Comparison of ENCODE assay signal across 8 cellular contexts in the genomic region with DNA sequence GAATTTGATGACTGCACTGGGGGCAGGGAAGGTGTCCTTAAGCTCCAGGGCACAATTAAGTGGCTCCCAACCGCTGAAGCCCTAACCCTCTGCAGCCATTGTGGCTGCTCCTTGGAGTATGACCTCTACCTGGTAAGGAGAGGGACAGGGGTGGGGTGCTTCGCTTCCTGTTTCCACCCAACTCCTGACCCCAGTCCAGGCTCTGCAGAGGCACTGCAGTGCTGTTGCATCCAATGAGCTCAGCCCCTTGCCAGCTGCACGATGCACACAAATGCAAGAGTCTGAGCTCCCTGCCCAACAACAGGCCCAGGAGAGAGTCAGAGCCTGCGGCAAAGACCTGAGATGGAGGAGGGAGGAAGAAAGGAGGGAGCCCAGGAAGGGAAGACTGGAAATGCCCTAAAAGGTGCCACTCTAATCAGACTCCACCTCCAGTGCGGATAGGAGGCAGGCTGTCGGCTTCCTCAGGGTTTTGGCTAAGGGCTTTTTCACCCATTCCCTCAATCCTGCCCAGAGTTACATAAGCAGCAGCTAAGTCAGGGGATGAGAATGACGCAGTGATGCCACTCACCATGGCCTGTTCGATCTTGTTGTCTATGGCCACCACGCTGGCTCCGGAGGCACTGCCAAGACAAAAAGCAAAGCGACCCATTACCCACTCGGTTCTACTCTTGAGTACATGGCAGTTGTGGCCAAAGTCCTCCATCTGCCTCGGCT.
DNase-seq lines count a peak whose midpoint lies in the region; ATAC-seq, FAIRE-seq and TF ChIP-seq lines count a peak whose summit lies in the region.

No MANE protein-coding gene starts in this region.

- H3K9me3 Mint-ChIP-seq in naive thymus-derived CD4-positive, alpha-beta T cell: peaks cover 0 to 20% (median 0%) of the 10 kb centered on the region in 11 donors

- no peak overlapping the region for H2BK15ac ChIP-seq in H1 (ENCODE audit: low read length)

- no peak overlapping the region for H2BK120ac ChIP-seq in H1 (replicated peaks; ENCODE audit: low read depth, low read length)

- POLR2A ChIA-PET in H1 (lab: Charles Lee; ENCODE audit: partially characterized antibody): interaction anchor here (0.7 to 7.3 kb wide), 18 partner anchors 11 to 150 kb away, joined by 3 to 51 read pairs (median 7); a partner anchor contains a TSS
- POLR2A ChIA-PET in naive thymus-derived CD4-positive, alpha-beta T cell (lab: Charles Lee): interaction anchor here (0.8 to 22.8 kb wide), 10 partner anchors 9 to 87 kb away, joined by 3 to 1138 read pairs (median 11); a partner anchor contains a TSS

- intact Hi-C loops in naive thymus-derived CD4-positive, alpha-beta T cell (cut with micrococcal nuclease): loop anchor here in 1 of 2 donors (2.0 to 5.0 kb wide), 2 partner anchors 178 to 357 kb away; no protein-coding TSS in a partner anchor

- H3K23me2 ChIP-seq in H1 (ENCODE audit: low read depth, low read length): peaks cover 3% of the 10 kb centered on the region; the same call in 1 of the 2 replicates

- no peak for TF ChIP-seq POLR2A in H1 (IDR thresholded peaks at IDR 0.05; ENCODE audit: control extremely low read depth in 1 of 2, low read depth in 2 of 2, low read length in 2 of 2)

- H4K91ac ChIP-seq in H1 (replicated peaks; ENCODE audit: insufficient read length, low read length): peak overlapping the region; percentile 65

- no peak overlapping the region for H3K4ac ChIP-seq in H1 (replicated peaks; ENCODE audit: insufficient read length, low read depth, low read length)

- 64% methylated on average over 11 of the region's 13 CpGs; no CpG with 5 or more reads in 1 of the 2 experiments for WGBS in H1 (ENCODE audit: extremely low coverage in 1 of 2, insufficient coverage in 1 of 2, insufficient read length in 1 of 2, insufficient replicate concordance in 2 of 2, low coverage in 1 of 2, low lambda C conversion rate in 2 of 2, missing lambda C conversion rate in 1 of 2), 2 experiments

- peak overlapping the region; percentile 80 to 96 for H3K4me2 ChIP-seq in H1 (ENCODE audit: insufficient read depth in 1 of 2, low read depth in 2 of 2, low read length in 2 of 2)

- DNase-seq in EL (peak; percentile 16), RWPE2 (ENCODE audit: low spot score) (no peak), H1 (ENCODE audit: low read depth in 1 of 2, low spot score in 2 of 2) (no peak), NCI-H1092 treated with DMSO at 0.1 percent for 48 hours (lab: John Stamatoyannopoulos, UW) (no peak)
- peak in 7 of 9 donors; percentile 7 to 42 (median 31) for DNase-seq in naive thymus-derived CD4-positive, alpha-beta T cell

- H3K27ac ChIP-seq in RWPE2 (ENCODE audit: poor library complexity, severe bottlenecking): peak overlapping the region; percentile 77
- H3K27ac ChIP-seq in H1 (ENCODE audit: low read depth, low read length): no peak overlapping the region
- peak overlapping the region; percentile 100 for H3K27ac ChIP-seq in naive thymus-derived CD4-positive, alpha-beta T cell (ENCODE audit: low read depth, low read length)

- H2BK5ac ChIP-seq in H1 (ENCODE audit: low read depth, low read length): no peak overlapping the region

- no peak overlapping the region for H2AFZ ChIP-seq in H1 (ENCODE audit: low read length)

- H3K27ac Mint-ChIP-seq in naive thymus-derived CD4-positive, alpha-beta T cell: peak overlapping the region; percentile 94 to 100 (median 99)

- FAIRE-seq in H1 (lab: Jason Lieb, UNC): no peak

- H3K4me3 ChIP-seq in RWPE2 (ENCODE audit: severe bottlenecking): peak overlapping the region; percentile 80
- H3K4me3 ChIP-seq in H1 (ENCODE audit: extremely low read depth in 1 of 4, insufficient read depth in 2 of 4, low read depth in 3 of 4, low read length in 4 of 4): peak overlapping the region; percentile 39 to 73 (median 57); a peak in 6 of 8 replicates
- H3K4me3 ChIP-seq in naive thymus-derived CD4-positive, alpha-beta T cell (ENCODE audit: low read length): peak overlapping the region; percentile 97

- peak overlapping the region; percentile 87 to 97 (median 92) for H3K4me3 Mint-ChIP-seq in naive thymus-derived CD4-positive, alpha-beta T cell

- H3K4me1 ChIP-seq in RWPE2 (ENCODE audit: insufficient read depth, poor library complexity, severe bottlenecking) (peaks cover 27% of the 10 kb centered on the region), H1 (replicated peaks in 1 of 4; ENCODE audit: control insufficient read depth in 3 of 4, insufficient read depth in 4 of 4, low read length in 3 of 4) (peaks cover 0 to 17% (median 8%) of the 10 kb centered on the region in 4 experiments; a peak in 5 of 7 replicates)
- H3K4me1 ChIP-seq in naive thymus-derived CD4-positive, alpha-beta T cell (ENCODE audit: control insufficient read depth in 2 of 2, insufficient read depth in 2 of 2, low read length in 2 of 2): peaks cover 48 to 54% of the 10 kb centered on the region in 2 donors

- ATAC-seq in RWPE2 (ENCODE audit: low read depth) (no peak), GM21717 (IDR thresholded peaks at IDR 0.05; ENCODE audit: unreplicated experiment) (no peak), HG02938 (IDR thresholded peaks at IDR 0.05; ENCODE audit: unreplicated experiment) (no peak), HG03469 (IDR thresholded peaks at IDR 0.05; ENCODE audit: unreplicated experiment) (no peak)
- ATAC-seq in naive thymus-derived CD4-positive, alpha-beta T cell: no peak

- no peak overlapping the region for H2BK20ac ChIP-seq in H1 (ENCODE audit: low read length)

- no peak overlapping the region for H3K14ac ChIP-seq in H1 (ENCODE audit: insufficient read length)

- no peaks in the 10 kb centered on the region for H3K79me2 ChIP-seq in H1 (ENCODE audit: control insufficient read depth in 1 of 2, insufficient read depth in 2 of 2, low read length in 2 of 2)

- H3K9me3 ChIP-seq in RWPE2 (ENCODE audit: severe bottlenecking): no peaks in the 10 kb centered on the region
- H3K9me3 ChIP-seq in H1 (ENCODE audit: insufficient read depth in 2 of 2, low read depth in 1 of 2, low read length in 1 of 2): no peaks in the 10 kb centered on the region
- no peaks in the 10 kb centered on the region for H3K9me3 ChIP-seq in naive thymus-derived CD4-positive, alpha-beta T cell (ENCODE audit: control insufficient read depth in 2 of 3, low read length in 3 of 3)

- H4K20me1 ChIP-seq in H1 (replicated peaks in 1 of 2; ENCODE audit: control insufficient read depth in 1 of 2, insufficient read depth in 2 of 2, low read length in 2 of 2): no peaks in the 10 kb centered on the region

- no peaks in the 10 kb centered on the region for H3K79me1 ChIP-seq in H1 (ENCODE audit: low read depth, low read length)

- H2BK12ac ChIP-seq in H1 (ENCODE audit: low read depth, low read length): no peak overlapping the region

- H3K23ac ChIP-seq in H1 (ENCODE audit: insufficient read length): no peak overlapping the region

- no peak overlapping the region for H3K56ac ChIP-seq in H1 (replicated peaks; ENCODE audit: insufficient read length, low read depth, low read length)

- CTCF ChIA-PET in H1 (lab: Charles Lee; ENCODE audit: partially characterized antibody): interaction anchor here (0.8 to 17.0 kb wide), 15 partner anchors 8 to 177 kb away, joined by 3 to 325 read pairs (median 6); a partner anchor contains a TSS
- CTCF ChIA-PET in naive thymus-derived CD4-positive, alpha-beta T cell (lab: Charles Lee): interaction anchor here (1.0 to 13.8 kb wide), 4 partner anchors 26 to 716 kb away, joined by 3 to 264 read pairs (median 42); a partner anchor contains a TSS

- H3K36me3 ChIP-seq in RWPE2 (ENCODE audit: low read depth): peaks cover 34% of the 10 kb centered on the region
- peaks cover 0 to 8% (median 0%) of the 10 kb centered on the region in 4 experiments; a peak in 1 of 8 replicates for H3K36me3 ChIP-seq in H1 (ENCODE audit: control insufficient read depth in 2 of 4, insufficient read depth in 4 of 4, low read length in 3 of 4)
- H3K36me3 ChIP-seq in naive thymus-derived CD4-positive, alpha-beta T cell (ENCODE audit: control insufficient read depth in 2 of 3, insufficient read depth in 3 of 3, low read length in 3 of 3): peaks cover 23 to 28% (median 28%) of the 10 kb centered on the region in 3 experiments

- TF ChIP-seq RAD21 in H1 (IDR thresholded peaks at IDR 0.05 in 1 of 2, conservative IDR thresholded peaks at IDR 0.05 in 1 of 2; ENCODE audit: low read depth in 2 of 2, low read length in 2 of 2): no peak

- peak overlapping the region in 3 of 4 experiments; percentile 29 to 63 (median 54); a peak in 5 of 7 replicates for H3K9ac ChIP-seq in H1 (replicated peaks in 1 of 4; ENCODE audit: extremely low read depth in 1 of 4, low read depth in 3 of 4, low read length in 3 of 4)

- TF ChIP-seq CTCF in RWPE2 (IDR thresholded peaks at IDR 0.05; ENCODE audit: poor library complexity, severe bottlenecking) (no peak), H1 (IDR thresholded peaks at IDR 0.05; ENCODE audit: control extremely low read depth in 1 of 3, insufficient read depth in 1 of 3, low read depth in 1 of 3, low read length in 3 of 3) (no peak)

- no peaks in the 10 kb centered on the region for H3K27me3 ChIP-seq in RWPE2 (ENCODE audit: insufficient read depth, poor library complexity, severe bottlenecking)
- H3K27me3 ChIP-seq in H1 (replicated peaks in 1 of 4; ENCODE audit: control insufficient read depth in 3 of 4, extremely low read depth in 1 of 4, insufficient read depth in 3 of 4, low read length in 3 of 4): peaks cover 0 to 9% (median 0%) of the 10 kb centered on the region in 4 experiments; a peak in 1 of 7 replicates
- H3K27me3 ChIP-seq in naive thymus-derived CD4-positive, alpha-beta T cell (ENCODE audit: control insufficient read depth in 2 of 2, insufficient read depth in 2 of 2, low read length in 2 of 2): no peaks in the 10 kb centered on the region

- TF ChIP-seq EP300 in H1 (IDR thresholded peaks at IDR 0.05; ENCODE audit: borderline replicate concordance in 1 of 2, low read depth in 2 of 2, low read length in 2 of 2): no peak

- no peak overlapping the region for H4K8ac ChIP-seq in H1 (ENCODE audit: extremely low read depth, insufficient read depth, low read length)

- H3K4me1 Mint-ChIP-seq in naive thymus-derived CD4-positive, alpha-beta T cell: peaks cover 17 to 83% (median 61%) of the 10 kb centered on the region in 7 donors

- H2AK5ac ChIP-seq in H1 (ENCODE audit: low read depth, low read length): peak overlapping the region; percentile 17; the same call in 1 of the 2 replicates

- peaks cover 0 to 32% (median 26%) of the 10 kb centered on the region in 5 donors for H3K36me3 Mint-ChIP-seq in naive thymus-derived CD4-positive, alpha-beta T cell

- H3K27me3 Mint-ChIP-seq in naive thymus-derived CD4-positive, alpha-beta T cell: no peaks in the 10 kb centered on the region

- H3K18ac ChIP-seq in H1 (ENCODE audit: extremely low read depth, low read length): no peak overlapping the region

- H4K5ac ChIP-seq in H1 (ENCODE audit: insufficient read length, low read depth, low read length): no peak overlapping the region

TF ChIP-seq in H1, 55 proteins besides CTCF, POLR2A, EP300 and RAD21 (continues in another document):
- TF ChIP-seq POLR2AphosphoS5 (IDR thresholded peaks at IDR 0.05; ENCODE audit: low read depth, low read length) (no peak; the same call in 1 of the 2 replicates), MAFK (IDR thresholded peaks at IDR 0.05; ENCODE audit: low read depth, low read length) (no peak), CHD2 (IDR thresholded peaks at IDR 0.05; ENCODE audit: low read length) (no peak), CBX5 (IDR thresholded peaks at IDR 0.05; ENCODE audit: low read depth, low read length) (no peak), EZH2 (IDR thresholded peaks at IDR 0.05; ENCODE audit: low read depth, low read length, severe bottlenecking) (no peak), CREB1 (IDR thresholded peaks at IDR 0.05) (no peak)

Comparison
In these comparisons a context has a peak if more than half of its experiments do, and no peak if none do; other contexts are left out.
1. DNase-seq: peak in EL (single experiment) and naive thymus-derived CD4-positive, alpha-beta T cell (7 of 9); none in RWPE2 (single experiment), H1 (0 of 2) and NCI-H1092 treated with DMSO at 0.1 percent for 48 hours (single experiment).
2. Peak in every context shown above with its lines, with median percentiles within 50 percentile points of each other: H3K4me3 ChIP-seq.